20 cellular contexts compared by ENCODE assay signal in genomic region chr18:9428862-9429661, GRCh38. TPM values are rescaled to one million over a fixed set of nuclear protein-coding genes. Genes with fewer than 3 reads are reported as not detected.
DNase-seq lines count a peak whose midpoint lies in the region; ATAC-seq and TF ChIP-seq lines count a peak whose summit lies in the region.
"Had no signal": no experiment of that assay in that cellular context is flagged by ENCODE, and none has a peak within 500 bp of the region (broad histone marks: within the 10 kb centered on the region; RNA-seq: fewer than 3 reads in every experiment).

No MANE protein-coding gene starts in this region.

- CTCF ChIA-PET in MCF 10A (lab: Yijun Ruan, JAX) = interaction anchor here (0.6 to 0.8 kb wide), 4 partner anchors 32 to 802 kb away, joined by 3 to 4 read pairs (median 3); no protein-coding TSS in a partner anchor

- TF ChIP-seq CTCF in MCF 10A (IDR thresholded peaks at IDR 0.05; ENCODE audit: unreplicated experiment) (no peak), esophagus squamous epithelium (IDR thresholded peaks at IDR 0.05) (no peak)

- H3K27me3 Mint-ChIP-seq in MCF 10A (ENCODE audit: insufficient read depth, unreplicated experiment) = no peaks in the 10 kb centered on the region

- H3K4me3 ChIP-seq in esophagus squamous epithelium = no peak overlapping the region
- no peak overlapping the region for H3K4me3 ChIP-seq in effector memory CD4-positive, alpha-beta T cell (ENCODE audit: insufficient read depth, low read depth, low read length, poor library complexity, severe bottlenecking)
- H3K4me3 ChIP-seq: A549, body of pancreas, smooth muscle cell had no signal

- intact Hi-C loops in MCF 10A (cut with micrococcal nuclease) (no loop called here), esophagus squamous epithelium (cut with DNase I) (no loop called here)

- peaks cover 0 to 44% (median 10%) of the 10 kb centered on the region in 3 donors for H3K4me1 ChIP-seq in esophagus squamous epithelium
- no peaks in the 10 kb centered on the region for H3K4me1 ChIP-seq in effector memory CD4-positive, alpha-beta T cell (ENCODE audit: control insufficient read depth, insufficient read depth, low read length, poor library complexity, severe bottlenecking)
- H3K4me1 ChIP-seq: A549, body of pancreas had no signal

- peaks cover 12% of the 10 kb centered on the region for H3K4me1 Mint-ChIP-seq in MCF 10A (ENCODE audit: insufficient read depth, unreplicated experiment)

- no peaks in the 10 kb centered on the region for H3K27me3 ChIP-seq in esophagus squamous epithelium
- H3K27me3 ChIP-seq in effector memory CD4-positive, alpha-beta T cell (replicated peaks; ENCODE audit: control insufficient read depth, insufficient read depth, low read length, poor library complexity, severe bottlenecking) = no peaks in the 10 kb centered on the region
- H3K27me3 ChIP-seq: body of pancreas had no signal

- no peaks in the 10 kb centered on the region for H3K9me3 ChIP-seq in esophagus squamous epithelium
- no peaks in the 10 kb centered on the region for H3K9me3 ChIP-seq in effector memory CD4-positive, alpha-beta T cell (ENCODE audit: control insufficient read depth, low read length)
- H3K9me3 ChIP-seq: A549, body of pancreas had no signal

- H3K9me3 Mint-ChIP-seq in MCF 10A (ENCODE audit: unreplicated experiment) = no peaks in the 10 kb centered on the region
- H3K9me3 Mint-ChIP-seq: activated T-helper 2 cell treated with anti-CD3 and anti-CD28 coated beads, Interferon-gamma antibody, Interleukin-2, Interleukin-4, amounts not matched to agents 10 μg/mL and 5 μg/mL and 100 μg/mL, durations not matched to agents 14 hours and 24 hours and 36 hours had no signal

- 40 to 41% methylated on average over 3 to 6 of the region's 6 CpGs for WGBS in esophagus squamous epithelium, 2 donors

- no peak for TF ChIP-seq POLR2A in esophagus squamous epithelium (IDR thresholded peaks at IDR 0.05)

- peak overlapping the region; percentile 2 for H3K4me3 Mint-ChIP-seq in MCF 10A (ENCODE audit: unreplicated experiment)
- H3K4me3 Mint-ChIP-seq: naive thymus-derived CD8-positive, alpha-beta T cell; stimulated activated naive CD8-positive, alpha-beta T cell treated with anti-CD3 and anti-CD28 coated beads, Interleukin-15, Interleukin-2, amounts not matched to agents 100 ng/mL and 50 ng/mL, for 24 hours had no signal

- peak overlapping the region; percentile 64 to 83 (median 72) for H3K27ac ChIP-seq in esophagus squamous epithelium
- no peak overlapping the region for H3K27ac ChIP-seq in effector memory CD4-positive, alpha-beta T cell (ENCODE audit: insufficient read depth, low read length, poor library complexity, severe bottlenecking)
- H3K27ac ChIP-seq: A549, body of pancreas, HL-60 had no signal

- ATAC-seq in HG03025 (IDR thresholded peaks at IDR 0.05; ENCODE audit: low FRiP score, unreplicated experiment) (no peak), GM18870 (IDR thresholded peaks at IDR 0.05; ENCODE audit: unreplicated experiment) (no peak)
- ATAC-seq: A549; body of pancreas; naive thymus-derived CD8-positive, alpha-beta T cell had no signal

- DNase-seq in AG08395 (ENCODE audit: low spot score) (peak; percentile 46), MCF 10A (ENCODE audit: unreplicated experiment) (peak; percentile 9), esophagus squamous epithelium (lab: John Stamatoyannopoulos, UW) (no peak), putamen (ENCODE audit: low spot score) (peak; percentile 14), SHP77 treated with DMSO at 0.1 percent for 48 hours (lab: John Stamatoyannopoulos, UW) (no peak)
- DNase-seq in effector memory CD4-positive, alpha-beta T cell = no peak
- DNase-seq: activated CD4-positive, alpha-beta T cell treated with anti-CD3 and anti-CD28 coated beads for 4 hours; body of pancreas; MM.1S; naive thymus-derived CD8-positive, alpha-beta T cell; NCI-H1436; NCI-H526; stimulated activated CD4-positive, alpha-beta T cell treated with anti-CD3 and anti-CD28 coated beads, Interleukin-4, amount 100 ng/mL, for 1 hour had no signal

- H3K36me3 ChIP-seq in esophagus squamous epithelium = no peaks in the 10 kb centered on the region
- no peaks in the 10 kb centered on the region for H3K36me3 ChIP-seq in effector memory CD4-positive, alpha-beta T cell (ENCODE audit: control insufficient read depth, insufficient read depth, low read length)

- no TSS peak for BruUV-seq in MCF 10A (replicated peaks; lab: Mats Ljungman, UMichigan)

- no peaks in the 10 kb centered on the region for H3K36me3 Mint-ChIP-seq in MCF 10A (ENCODE audit: insufficient read depth, unreplicated experiment)

- POLR2A ChIA-PET in MCF 10A (lab: Yijun Ruan, JAX) = interaction anchor here (0.9 to 1.8 kb wide), 5 partner anchors 10 to 78 kb away, joined by 3 to 7 read pairs (median 6); no protein-coding TSS in a partner anchor

- peak overlapping the region; percentile 84 for H3K27ac Mint-ChIP-seq in MCF 10A (ENCODE audit: low read depth, unreplicated experiment)
- H3K27ac Mint-ChIP-seq: activated T-helper 2 cell treated with anti-CD3 and anti-CD28 coated beads, Interferon-gamma antibody, Interleukin-2, Interleukin-4, amounts not matched to agents 10 μg/mL and 5 μg/mL and 100 μg/mL, durations not matched to agents 14 hours and 24 hours and 36 hours; naive thymus-derived CD8-positive, alpha-beta T cell; stimulated activated naive CD8-positive, alpha-beta T cell treated with anti-CD3 and anti-CD28 coated beads, Interleukin-15, Interleukin-2, amounts not matched to agents 100 ng/mL and 50 ng/mL, for 24 hours had no signal

RNA-seq across cellular contexts. Expression of gene RALBP1, which starts 46.3 kb away (rescaled TPM):
- total RNA-seq in MCF 10A (2022) (47.0 and 47.9 TPM in 2 replicates), esophagus squamous epithelium (100 to 1,000 TPM in 1 of 4 donors, 10 to 100 TPM in 3; 74.0 to 105 (median 84.1) TPM)

Comparison
In these comparisons a context has a peak if more than half of its experiments do, and no peak if none do; other contexts are left out.
1. DNase-seq: peak in AG08395 (single experiment), MCF 10A (single experiment) and putamen (single experiment); none in esophagus squamous epithelium (single experiment), effector memory CD4-positive, alpha-beta T cell (0 of 3) and SHP77 treated with DMSO at 0.1 percent for 48 hours (single experiment).